25 cellular contexts compared by ENCODE assay signal in genomic region chr1:212181015-212181891, GRCh38.
"Had no signal": no experiment of that assay in that cellular context is flagged by ENCODE, and none has a peak within 500 bp of the region (broad histone marks: within the 10 kb centered on the region; RNA-seq: fewer than 3 reads in every experiment).

No MANE protein-coding gene starts in this region.

- H3K36me3 Mint-ChIP-seq: mesothelial cell of epicardium; naive B cell; natural killer cell treated with Interleukin-12 subunit alpha and Interleukin-12 subunit beta and Interleukin-15 and Interleukin-18, amount 100 ng/mL, for 72 hours; stimulated activated effector memory CD8-positive, alpha-beta T cell treated with anti-CD3 and anti-CD28 coated beads, Interleukin-12 subunit alpha, Interleukin-12 subunit beta, amount 100 ng/mL, for 72 hours; type B pancreatic cell had no signal

- H3K4me3 Mint-ChIP-seq: mesothelial cell of epicardium; naive B cell; natural killer cell treated with Interleukin-12 subunit alpha and Interleukin-12 subunit beta and Interleukin-15 and Interleukin-18, amount 100 ng/mL, for 72 hours; neural crest cell; stimulated activated effector memory CD8-positive, alpha-beta T cell treated with anti-CD3 and anti-CD28 coated beads, Interleukin-12 subunit alpha, Interleukin-12 subunit beta, amount 100 ng/mL, for 72 hours; type B pancreatic cell had no signal

- H3K4me1 Mint-ChIP-seq: neural crest cell had no signal

- H3K27ac ChIP-seq: dorsolateral prefrontal cortex, gastrocnemius medialis, left ventricle myocardium inferior, neutrophil, pancreas, sigmoid colon, stomach, tibial artery, uterus had no signal

- H3K4me3 ChIP-seq: dorsolateral prefrontal cortex, gastrocnemius medialis, left ventricle myocardium inferior, mucosa of descending colon, pancreas, sigmoid colon, stomach, tibial artery, uterus had no signal

- H3K4me1 ChIP-seq: pancreas, sigmoid colon, stomach, tibial artery, uterus had no signal

- FAIRE-seq: kidney, pancreas had no signal

- H3K27ac Mint-ChIP-seq: mesothelial cell of epicardium; naive B cell; natural killer cell treated with Interleukin-12 subunit alpha and Interleukin-12 subunit beta and Interleukin-15 and Interleukin-18, amount 100 ng/mL, for 72 hours; progenitor cell of endocrine pancreas; stimulated activated effector memory CD8-positive, alpha-beta T cell treated with anti-CD3 and anti-CD28 coated beads, Interleukin-12 subunit alpha, Interleukin-12 subunit beta, amount 100 ng/mL, for 72 hours; type B pancreatic cell had no signal

- ATAC-seq: gastrocnemius medialis; mucosa of descending colon; natural killer cell treated with Interleukin-12 subunit alpha and Interleukin-12 subunit beta and Interleukin-15 and Interleukin-18, amount 100 ng/mL, for 72 hours; stimulated activated effector memory CD8-positive, alpha-beta T cell treated with anti-CD3 and anti-CD28 coated beads, Interleukin-12 subunit alpha, Interleukin-12 subunit beta, amount 100 ng/mL, for 72 hours had no signal

- H3K27me3 ChIP-seq: dorsolateral prefrontal cortex, gastrocnemius medialis, neutrophil, pancreas, sigmoid colon, stomach, tibial artery, uterus had no signal

- H3K27me3 Mint-ChIP-seq: naive B cell; natural killer cell treated with Interleukin-12 subunit alpha and Interleukin-12 subunit beta and Interleukin-15 and Interleukin-18, amount 100 ng/mL, for 72 hours; type B pancreatic cell had no signal

- H3K9me3 Mint-ChIP-seq: mesothelial cell of epicardium; naive B cell; natural killer cell treated with Interleukin-12 subunit alpha and Interleukin-12 subunit beta and Interleukin-15 and Interleukin-18, amount 100 ng/mL, for 72 hours; neural crest cell; stimulated activated effector memory CD8-positive, alpha-beta T cell treated with anti-CD3 and anti-CD28 coated beads, Interleukin-12 subunit alpha, Interleukin-12 subunit beta, amount 100 ng/mL, for 72 hours had no signal

- DNase-seq: cerebellar nuclear complex; dorsolateral prefrontal cortex; effector CD4-positive, alpha-beta T cell; gastrocnemius medialis; head of caudate nucleus; kidney; left ventricle myocardium inferior; mesenchymal stem cell; mucosa of descending colon; naive B cell; pancreas; sigmoid colon; stimulated activated CD4-positive, alpha-beta T cell treated with anti-CD3 and anti-CD28 coated beads, Interleukin-2, amount 100 ng/mL, for 24 hours; stimulated activated CD4-positive, alpha-beta T cell treated with anti-CD3 and anti-CD28 coated beads, Interleukin-4, amount 100 ng/mL, for 24 hours; stimulated activated naive CD4-positive, alpha-beta T cell treated with Interleukin-2 at 50 U/mL for 16 hours; stomach; tibial artery; uterus had no signal

- H3K9me3 ChIP-seq: gastrocnemius medialis, left ventricle myocardium inferior, mucosa of descending colon, neutrophil, pancreas, sigmoid colon, stomach, tibial artery, uterus had no signal

- H3K36me3 ChIP-seq: gastrocnemius medialis, left ventricle myocardium inferior, neutrophil, pancreas, sigmoid colon, stomach, tibial artery, uterus had no signal
